ENCODE assay signal across 27 cellular contexts in the genomic region with DNA sequence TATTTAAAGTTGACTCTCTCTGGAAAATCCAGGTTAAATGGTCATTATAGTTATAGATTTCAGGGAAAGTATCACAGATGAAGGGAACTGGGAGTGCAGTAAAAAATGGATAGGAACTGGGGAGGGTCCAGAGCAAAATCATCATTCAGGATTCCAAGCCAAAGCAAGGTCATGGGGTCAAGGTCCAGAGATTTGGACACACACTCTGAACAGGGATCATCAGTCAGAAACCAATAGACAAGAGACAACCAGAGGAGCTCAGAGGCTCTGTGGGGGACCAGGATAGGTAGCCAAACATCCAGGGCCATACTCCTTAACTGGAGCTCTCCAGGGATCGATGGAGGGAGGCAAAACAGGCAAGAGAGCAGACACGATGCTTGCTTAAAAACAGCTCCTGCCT.
"Had no signal": no experiment of that assay in that cellular context is flagged by ENCODE, and none has a peak within 500 bp of the region (broad histone marks: within the 10 kb centered on the region; RNA-seq: fewer than 3 reads in every experiment).

No MANE protein-coding gene starts in this region.

- H3K27ac Mint-ChIP-seq: activated CD8-positive, alpha-beta memory T cell treated with anti-CD3 and anti-CD28 coated beads, Interleukin-2, amount 10 ng/mL, durations not matched to agents 7 days and 5 days; activated naive CD4-positive, alpha-beta T cell treated with anti-CD3 and anti-CD28 coated beads, Interleukin-2, amount 10 ng/mL, durations not matched to agents 7 days and 5 days; activated naive CD8-positive, alpha-beta T cell treated with anti-CD3 and anti-CD28 coated beads for 36 hours; T-cell had no signal

- H3K27me3 ChIP-seq: brain microvascular endothelial cell, cardiac muscle cell had no signal

- H3K27ac ChIP-seq: brain microvascular endothelial cell, cardiac muscle cell, SK-N-MC, VCaP had no signal

- H3K27me3 Mint-ChIP-seq: activated CD8-positive, alpha-beta memory T cell treated with anti-CD3 and anti-CD28 coated beads, Interleukin-2, amount 10 ng/mL, durations not matched to agents 7 days and 5 days; activated naive CD4-positive, alpha-beta T cell treated with anti-CD3 and anti-CD28 coated beads, Interleukin-2, amount 10 ng/mL, durations not matched to agents 7 days and 5 days; activated naive CD8-positive, alpha-beta T cell treated with anti-CD3 and anti-CD28 coated beads for 36 hours; T-cell had no signal

- DNase-seq: activated CD4-positive, alpha-beta T cell treated with anti-CD3 and anti-CD28 coated beads for 4 hours; activated CD4-positive, alpha-beta T cell treated with anti-CD3 and anti-CD28 coated beads, Interleukin-2, amount 50 U/mL, for 4 hours; activated CD4-positive, CD25-positive, alpha-beta regulatory T cell; activated CD8-positive, alpha-beta memory T cell treated with anti-CD3 and anti-CD28 coated beads, Interleukin-2, amount 10 ng/mL, durations not matched to agents 7 days and 5 days; activated effector memory CD4-positive, alpha-beta T cell treated with anti-CD3 and anti-CD28 coated beads, Interleukin-2, amount 50 U/mL, for 16 hours; activated naive CD4-positive, alpha-beta T cell treated with anti-CD3 and anti-CD28 coated beads, Interleukin-2, amount 10 ng/mL, durations not matched to agents 7 days and 5 days; activated naive CD8-positive, alpha-beta T cell treated with anti-CD3 and anti-CD28 coated beads for 36 hours; brain microvascular endothelial cell; cerebellar nuclear complex; Karpas-422; MM.1S; NCI-H1105; NCI-H1436 treated with DMSO at 0.1 percent for 48 hours; NCI-H187; NCI-H2081; NCI-H510A treated with DMSO at 0.1 percent for 48 hours; NCI-H69; NK-92 treated with Interleukin-12 subunit alpha and Interleukin-12 subunit beta, amount 100 ng/mL, for 24 hours; OCI-M1; RPMI8226; T-cell had no signal

- ATAC-seq: activated CD8-positive, alpha-beta memory T cell treated with anti-CD3 and anti-CD28 coated beads, Interleukin-2, amount 10 ng/mL, durations not matched to agents 7 days and 5 days; K562; Panc1; Right ventricle myocardium inferior; T-cell had no signal

- H3K4me3 Mint-ChIP-seq: activated CD8-positive, alpha-beta memory T cell treated with anti-CD3 and anti-CD28 coated beads, Interleukin-2, amount 10 ng/mL, durations not matched to agents 7 days and 5 days; activated naive CD4-positive, alpha-beta T cell treated with anti-CD3 and anti-CD28 coated beads, Interleukin-2, amount 10 ng/mL, durations not matched to agents 7 days and 5 days; activated naive CD8-positive, alpha-beta T cell treated with anti-CD3 and anti-CD28 coated beads for 36 hours; T-cell had no signal

- H3K36me3 ChIP-seq: brain microvascular endothelial cell, cardiac muscle cell had no signal

- H3K4me3 ChIP-seq: cardiac muscle cell, K562, SK-N-MC had no signal
